In genomic region chr17:40464392-40464855, GRCh38 we compare ENCODE assay signal across 1 cellular context.
A peak's percentile ranks its signal among the peaks of the same experiment; 100 is the strongest.
TF ChIP-seq lines count a peak whose summit lies in the region.

No MANE protein-coding gene starts in this region.

TF ChIP-seq in K562, 482 proteins besides CTCF, POLR2A, EP300 and RAD21:
- TF ChIP-seq TGIF2 (CRISPR knock-in tag; IDR thresholded peaks at IDR 0.05) (no peak), BCOR (IDR thresholded peaks at IDR 0.05) (peak; percentile 49), SMARCA5 (IDR thresholded peaks at IDR 0.05) (peak; percentile 50; the same call in 1 of the 2 replicates), CBX3 (IDR thresholded peaks at IDR 0.05; ENCODE audit: borderline replicate concordance in 1 of 2, low read length in 2 of 2) (no peak), RBM25 (IDR thresholded peaks at IDR 0.05; ENCODE audit: low read depth, low read length, severe bottlenecking) (peak; percentile 89), FOXP1 (CRISPR knock-in tag; IDR thresholded peaks at IDR 0.05) (no peak), KDM1A (IDR thresholded peaks at IDR 0.05) (peak in 1 of 2 experiments; percentile 45; a peak in 1 of 4 replicates), ZNF143 (CRISPR knock-in tag; IDR thresholded peaks at IDR 0.05) (no peak)
